16 cellular contexts compared by ENCODE assay signal in the genomic region with DNA sequence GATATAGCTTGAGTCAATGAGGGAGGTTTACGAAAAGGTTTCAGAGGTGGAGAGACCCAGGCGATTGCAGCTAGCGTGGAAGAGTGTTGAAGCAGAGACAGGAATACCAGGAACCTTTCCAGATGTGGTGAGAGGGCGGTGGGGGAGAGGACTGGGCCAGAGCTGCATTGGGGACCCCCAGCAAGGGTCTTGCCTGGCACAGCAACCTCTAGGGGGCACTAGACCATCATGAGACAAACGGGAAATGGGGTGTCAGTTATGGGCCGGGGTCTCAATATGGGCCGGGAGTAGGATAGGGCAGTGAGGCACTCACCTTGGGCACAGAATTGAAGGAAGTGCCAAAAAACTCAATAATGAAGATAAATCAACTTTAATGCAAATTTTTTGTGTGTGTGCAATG. TPM values are rescaled to one million over a fixed set of nuclear protein-coding genes. Genes with fewer than 3 reads are reported as not detected.
A peak's percentile ranks its signal among the peaks of the same experiment; 100 is the strongest.
DNase-seq lines count a peak whose midpoint lies in the region; ATAC-seq and TF ChIP-seq lines count a peak whose summit lies in the region.
"Had no signal": no experiment of that assay in that cellular context is flagged by ENCODE, and none has a peak within 500 bp of the region (broad histone marks: within the 10 kb centered on the region; RNA-seq: fewer than 3 reads in every experiment).

No MANE protein-coding gene starts in this region.

- DNase-seq in cardiac muscle cell (ENCODE audit: low read depth in 1 of 2, low spot score in 1 of 2) (no peak), heart right ventricle (no peak), PC-3 (no peak), glutamatergic neuron (no peak), type B pancreatic cell (ENCODE audit: extremely low spot score, unreplicated experiment) (no peak), mesenchymal stem cell (no peak)
- no peak for DNase-seq in activated T-cell treated with anti-CD3 and anti-CD28 coated beads, Interleukin-2, amount 50 U/mL, for 72 hours
- DNase-seq: activated CD4-positive, alpha-beta T cell treated with anti-CD3 and anti-CD28 coated beads, Interleukin-2, amount 10 ng/mL, durations not matched to agents 7 days and 5 days; activated gamma-delta T cell; central memory CD4-positive, alpha-beta T cell; GM23248; uterus had no signal

- no peak overlapping the region for H2AFZ ChIP-seq in PC-3 (ENCODE audit: low read length)
- H2AFZ ChIP-seq in mesenchymal stem cell (ENCODE audit: low read depth, low read length): no peak overlapping the region
- H2AFZ ChIP-seq: GM23248 had no signal

- H3K18ac ChIP-seq in mesenchymal stem cell (ENCODE audit: low read depth in 1 of 2, low read length in 2 of 2): no peak overlapping the region

- H3K36me3 Mint-ChIP-seq in glutamatergic neuron (ENCODE audit: unreplicated experiment): no peaks in the 10 kb centered on the region
- no peaks in the 10 kb centered on the region for H3K36me3 Mint-ChIP-seq in type B pancreatic cell
- H3K36me3 Mint-ChIP-seq in activated T-cell treated with anti-CD3 and anti-CD28 coated beads, Interleukin-2, amount 50 U/mL, for 72 hours (ENCODE audit: insufficient read depth in 2 of 2): no peaks in the 10 kb centered on the region

- H3K4ac ChIP-seq in mesenchymal stem cell (ENCODE audit: low read depth in 1 of 2, low read length in 2 of 2): no peak overlapping the region

- intact Hi-C loops in heart right ventricle (cut with DNase I): no loop called here
- intact Hi-C loops in PC-3 (cut with micrococcal nuclease): no loop called here

- ATAC-seq in heart right ventricle (no peak), PC-3 (no peak), GM21526 (IDR thresholded peaks at IDR 0.05; ENCODE audit: low FRiP score, unreplicated experiment) (no peak)
- no peak for ATAC-seq in activated T-cell treated with anti-CD3 and anti-CD28 coated beads, Interleukin-2, amount 50 U/mL, for 72 hours (replicated peaks in 1 of 2)

- H2BK5ac ChIP-seq in mesenchymal stem cell (ENCODE audit: low read depth, low read length, poor library complexity, severe bottlenecking): no peak overlapping the region

- no peaks in the 10 kb centered on the region for H4K20me1 ChIP-seq in PC-3 (ENCODE audit: low read length)

- no peak overlapping the region for H3K27ac Mint-ChIP-seq in glutamatergic neuron (ENCODE audit: unreplicated experiment)
- H3K27ac Mint-ChIP-seq in type B pancreatic cell: no peak overlapping the region
- H3K27ac Mint-ChIP-seq in activated T-cell treated with anti-CD3 and anti-CD28 coated beads, Interleukin-2, amount 50 U/mL, for 72 hours: no peak overlapping the region
- H3K27ac Mint-ChIP-seq: activated CD4-positive, alpha-beta T cell treated with anti-CD3 and anti-CD28 coated beads, Interleukin-2, amount 10 ng/mL, durations not matched to agents 7 days and 5 days had no signal

- H3K4me2 ChIP-seq in PC-3 (ENCODE audit: low read length) (no peak overlapping the region), mesenchymal stem cell (ENCODE audit: low read length, poor library complexity, severe bottlenecking) (no peak overlapping the region)

- no TSS peak for BruUV-seq in PC-3 (replicated peaks; lab: Mats Ljungman, UMichigan)

- no peak overlapping the region for H2BK12ac ChIP-seq in mesenchymal stem cell (ENCODE audit: low read length in 2 of 2)

- no peak overlapping the region for H4K91ac ChIP-seq in mesenchymal stem cell (ENCODE audit: low read length)

- H3K9me3 Mint-ChIP-seq in glutamatergic neuron (ENCODE audit: unreplicated experiment): peaks cover 9% of the 10 kb centered on the region
- no peaks in the 10 kb centered on the region for H3K9me3 Mint-ChIP-seq in type B pancreatic cell
- no peaks in the 10 kb centered on the region for H3K9me3 Mint-ChIP-seq in activated T-cell treated with anti-CD3 and anti-CD28 coated beads, Interleukin-2, amount 50 U/mL, for 72 hours
- H3K9me3 Mint-ChIP-seq: activated CD4-positive, alpha-beta T cell treated with anti-CD3 and anti-CD28 coated beads, Interleukin-2, amount 10 ng/mL, durations not matched to agents 7 days and 5 days had no signal

- H3K23ac ChIP-seq in mesenchymal stem cell (ENCODE audit: low read length in 2 of 2): no peak overlapping the region

- no peaks in the 10 kb centered on the region for H3F3A ChIP-seq in PC-3 (ENCODE audit: low read length, unreplicated experiment)

- CTCF ChIA-PET in PC-3 (lab: Charles Lee): no interaction called here

- H3K9ac ChIP-seq in PC-3 (ENCODE audit: low read length) (no peak overlapping the region), mesenchymal stem cell (ENCODE audit: low read length) (no peak overlapping the region)
- H3K9ac ChIP-seq: GM23248 had no signal

- H3K27me3 ChIP-seq in cardiac muscle cell: no peaks in the 10 kb centered on the region
- peaks cover 0 to 30% (median 0%) of the 10 kb centered on the region in 7 donors for H3K27me3 ChIP-seq in heart right ventricle
- H3K27me3 ChIP-seq in PC-3 (ENCODE audit: low read length): no peaks in the 10 kb centered on the region
- H3K27me3 ChIP-seq in mesenchymal stem cell (ENCODE audit: control insufficient read depth in 1 of 2, insufficient read depth in 1 of 2, low read length in 2 of 2): peaks cover 9 to 26% of the 10 kb centered on the region in 2 experiments
- H3K27me3 ChIP-seq: esophagus muscularis mucosa, uterus had no signal

- no peaks in the 10 kb centered on the region for H3K9me3 ChIP-seq in cardiac muscle cell (ENCODE audit: low read depth)
- no peaks in the 10 kb centered on the region for H3K9me3 ChIP-seq in heart right ventricle
- H3K9me3 ChIP-seq in PC-3 (ENCODE audit: low read length): no peaks in the 10 kb centered on the region
- no peaks in the 10 kb centered on the region for H3K9me3 ChIP-seq in mesenchymal stem cell (ENCODE audit: control insufficient read depth, low read length)
- H3K9me3 ChIP-seq: esophagus muscularis mucosa, uterus had no signal

- H2BK120ac ChIP-seq in mesenchymal stem cell (ENCODE audit: low read depth, low read length): no peak overlapping the region

- H3K79me1 ChIP-seq in mesenchymal stem cell (replicated peaks; ENCODE audit: low read length, poor library complexity, severe bottlenecking): peaks cover 2% of the 10 kb centered on the region

- H3K4me3 ChIP-seq in cardiac muscle cell (no peak overlapping the region), heart right ventricle (no peak overlapping the region), PC-3 (ENCODE audit: low read length) (no peak overlapping the region), mesenchymal stem cell (ENCODE audit: insufficient read depth in 1 of 2, low read depth in 1 of 2, low read length in 2 of 2) (no peak overlapping the region)
- H3K4me3 ChIP-seq: esophagus muscularis mucosa, GM23248, uterus had no signal

- H2BK15ac ChIP-seq in mesenchymal stem cell (ENCODE audit: low read depth, poor library complexity, severe bottlenecking): no peak overlapping the region

- no peaks in the 10 kb centered on the region for H3K9me2 ChIP-seq in PC-3 (replicated peaks; ENCODE audit: low read length)

- H3K4me1 Mint-ChIP-seq in glutamatergic neuron (ENCODE audit: low read depth, unreplicated experiment) (no peaks in the 10 kb centered on the region), type B pancreatic cell (ENCODE audit: unreplicated experiment) (no peaks in the 10 kb centered on the region)
- H3K4me1 Mint-ChIP-seq in activated T-cell treated with anti-CD3 and anti-CD28 coated beads, Interleukin-2, amount 50 U/mL, for 72 hours (ENCODE audit: low read depth): no peaks in the 10 kb centered on the region
- H3K4me1 Mint-ChIP-seq: activated CD4-positive, alpha-beta T cell treated with anti-CD3 and anti-CD28 coated beads, Interleukin-2, amount 10 ng/mL, durations not matched to agents 7 days and 5 days had no signal

- no peak overlapping the region for H2AK5ac ChIP-seq in mesenchymal stem cell (ENCODE audit: low read length, severe bottlenecking)

- TF ChIP-seq CTCF in cardiac muscle cell (IDR thresholded peaks at IDR 0.05; ENCODE audit: low read depth, low read length) (peak; percentile 28), heart right ventricle (IDR thresholded peaks at IDR 0.05) (peak in 1 of 9 donors; percentile 21), PC-3 (conservative IDR thresholded peaks at IDR 0.05; ENCODE audit: low read depth, low read length) (peak; percentile 35; the same call in 1 of the 2 replicates), glutamatergic neuron (IDR thresholded peaks at IDR 0.05; ENCODE audit: partially characterized antibody, unreplicated experiment) (peak; percentile 44), type B pancreatic cell (conservative IDR thresholded peaks at IDR 0.05) (peak; percentile 53)

- POLR2A ChIA-PET in PC-3 (lab: Charles Lee; ENCODE audit: unreplicated experiment): no interaction called here

- no peaks in the 10 kb centered on the region for H3K36me3 ChIP-seq in cardiac muscle cell
- peaks cover 0 to 4% (median 0%) of the 10 kb centered on the region in 9 donors for H3K36me3 ChIP-seq in heart right ventricle
- H3K36me3 ChIP-seq in PC-3 (ENCODE audit: low read depth, low read length): no peaks in the 10 kb centered on the region
- H3K36me3 ChIP-seq in mesenchymal stem cell (ENCODE audit: control insufficient read depth in 1 of 2, insufficient read depth in 2 of 2, low read depth in 1 of 2, low read length in 2 of 2): peaks cover 2 to 5% of the 10 kb centered on the region in 2 experiments
- H3K36me3 ChIP-seq: uterus had no signal

- WGBS in heart right ventricle, 2 donors: 62 to 73% methylated on average over 7 of the region's 7 CpGs
- 82% methylated on average over 7 of the region's 7 CpGs for WGBS in mesenchymal stem cell

- no peaks in the 10 kb centered on the region for H3K79me2 ChIP-seq in PC-3 (ENCODE audit: low read length)

- H3K4me3 Mint-ChIP-seq in glutamatergic neuron (ENCODE audit: unreplicated experiment): no peak overlapping the region
- peak overlapping the region; percentile 9 for H3K4me3 Mint-ChIP-seq in type B pancreatic cell
- no peak overlapping the region for H3K4me3 Mint-ChIP-seq in activated T-cell treated with anti-CD3 and anti-CD28 coated beads, Interleukin-2, amount 50 U/mL, for 72 hours
- H3K4me3 Mint-ChIP-seq: activated CD4-positive, alpha-beta T cell treated with anti-CD3 and anti-CD28 coated beads, Interleukin-2, amount 10 ng/mL, durations not matched to agents 7 days and 5 days had no signal

- H3K27ac ChIP-seq in cardiac muscle cell: no peak overlapping the region
- no peak overlapping the region for H3K27ac ChIP-seq in heart right ventricle
- no peak overlapping the region for H3K27ac ChIP-seq in PC-3 (ENCODE audit: low read length)
- H3K27ac ChIP-seq in mesenchymal stem cell (ENCODE audit: low read length, poor library complexity, severe bottlenecking): no peak overlapping the region
- H3K27ac ChIP-seq: esophagus muscularis mucosa, GM23248, uterus had no signal

- H3K4me1 ChIP-seq in cardiac muscle cell (ENCODE audit: low read depth): no peaks in the 10 kb centered on the region
- H3K4me1 ChIP-seq in heart right ventricle: peaks cover 0 to 14% (median 6%) of the 10 kb centered on the region in 9 donors
- no peaks in the 10 kb centered on the region for H3K4me1 ChIP-seq in PC-3 (ENCODE audit: insufficient read depth, low read length)
- H3K4me1 ChIP-seq in mesenchymal stem cell (ENCODE audit: control insufficient read depth, insufficient read depth, low read depth, low read length): peaks cover 12% of the 10 kb centered on the region

- H4K8ac ChIP-seq in mesenchymal stem cell (ENCODE audit: low read length): no peak overlapping the region

- H3K27me3 Mint-ChIP-seq in glutamatergic neuron (ENCODE audit: unreplicated experiment) (peaks cover 6% of the 10 kb centered on the region), type B pancreatic cell (peaks cover 28% of the 10 kb centered on the region)
- H3K27me3 Mint-ChIP-seq in activated T-cell treated with anti-CD3 and anti-CD28 coated beads, Interleukin-2, amount 50 U/mL, for 72 hours (ENCODE audit: low read depth): peaks cover 32% of the 10 kb centered on the region

- no peak overlapping the region for H3K14ac ChIP-seq in mesenchymal stem cell (ENCODE audit: low read length in 2 of 2)

RNA-seq across cellular contexts. Expression of a gene that starts 2.1 kb away (rescaled TPM):
- total RNA-seq in cardiac muscle cell (38.4 and 51.5 TPM in 2 replicates), heart right ventricle (10 to 100 TPM; 13.7 to 23.6 (median 16.3) TPM), PC-3 (2014; rRNA removed) (20.4 and 25.9 TPM in 2 replicates), glutamatergic neuron (ENCODE audit: unreplicated experiment) (46.9 TPM), type B pancreatic cell (ENCODE audit: low replicate concordance) (24.2 and 49.6 TPM in 2 replicates)
- polyA plus RNA-seq in cardiac muscle cell (31.8 and 39.4 TPM in 2 replicates), heart right ventricle (1 to 10 TPM; 8.5 to 9.9 TPM)
- polyA plus RNA-seq in mesenchymal stem cell (2013, experiment 1 of 2): 27.7 TPM
- 25.6 TPM for polyA plus RNA-seq in mesenchymal stem cell (2013, experiment 2 of 2)
- under 1 TPM in 1 of 2 donors, not detected in 1; 0.10 TPM for total RNA-seq in activated T-cell treated with anti-CD3 and anti-CD28 coated beads, Interleukin-2, amount 50 U/mL, for 72 hours

RNA-seq across cellular contexts. Expression of a gene that starts 33.6 kb away (rescaled TPM):
- total RNA-seq in cardiac muscle cell: not detected in 2 replicates
- polyA plus RNA-seq in cardiac muscle cell: 0.86 TPM in 1 of 2 replicates, not detected in the other
- under 1 TPM in 3 of 10 donors, not detected in 7; 0.31 to 0.70 (median 0.64) TPM for total RNA-seq in heart right ventricle
- polyA plus RNA-seq in heart right ventricle: under 1 TPM; 0.61 to 0.66 TPM
- not detected in 2 replicates for total RNA-seq in PC-3 (2014; rRNA removed)
- total RNA-seq in glutamatergic neuron (ENCODE audit: unreplicated experiment): not detected
- total RNA-seq in type B pancreatic cell (ENCODE audit: low replicate concordance): 0.68 TPM in 1 of 2 replicates, not detected in the other
- polyA plus RNA-seq in mesenchymal stem cell (2013, experiment 1 of 2): 0.14 TPM
- polyA plus RNA-seq in mesenchymal stem cell (2013, experiment 2 of 2): 0.18 TPM
- total RNA-seq in activated T-cell treated with anti-CD3 and anti-CD28 coated beads, Interleukin-2, amount 50 U/mL, for 72 hours: not detected
- total RNA-seq: activated CD4-positive, alpha-beta T cell treated with anti-CD3 and anti-CD28 coated beads, Interleukin-2, amount 10 ng/mL, durations not matched to agents 7 days and 5 days; esophagus muscularis mucosa; G401; GM23248; myocyte; uterus had no signal
- polyA plus RNA-seq: GM23248 had no signal

Comparison
In these comparisons a context has a peak if more than half of its experiments do, and no peak if none do; other contexts are left out.
1. RNA of a gene that starts 2.1 kb away (total RNA-seq): 24.2 to 49.6 TPM in type B pancreatic cell, 46.9 TPM in glutamatergic neuron (single experiment), 38.4 to 51.5 TPM in cardiac muscle cell, 20.4 to 25.9 TPM in PC-3 and 13.7 to 23.6 TPM in heart right ventricle; 0.10 TPM in activated T-cell treated with anti-CD3 and anti-CD28 coated beads, Interleukin-2, amount 50 U/mL, for 72 hours; every median in the first group is over 10 times any median in the second.